11 cellular contexts compared by ENCODE assay signal in genomic region chr4:153112071-153112460, GRCh38.
A peak's percentile ranks its signal among the peaks of the same experiment; 100 is the strongest.
DNase-seq lines count a peak whose midpoint lies in the region; ATAC-seq and TF ChIP-seq lines count a peak whose summit lies in the region.
"Had no signal": no experiment of that assay in that cellular context is flagged by ENCODE, and none has a peak within 500 bp of the region (broad histone marks: within the 10 kb centered on the region; RNA-seq: fewer than 3 reads in every experiment).

No MANE protein-coding gene starts in this region.

- H3K9me3 Mint-ChIP-seq in T-cell = no peaks in the 10 kb centered on the region
- peaks cover 5% of the 10 kb centered on the region for H3K9me3 Mint-ChIP-seq in stimulated activated memory B cell treated with anti-CD40 and anti-IgM and Interleukin-4, amounts not matched to agents 10 μg/mL and 1 μg/mL and 100 μg/mL, for 72 hours
- H3K9me3 Mint-ChIP-seq: T-helper 2 cell treated with Interferon-gamma antibody and Interleukin-4, amounts not matched to agents 5 μg/mL and 100 μg/mL, for 36 hours had no signal

- 95% methylated on average over 7 to 11 of the region's 11 CpGs for WGBS in body of pancreas, 2 donors

- peaks cover 2 to 5% (median 3%) of the 10 kb centered on the region in 3 donors for H3K4me1 Mint-ChIP-seq in T-cell
- no peaks in the 10 kb centered on the region for H3K4me1 Mint-ChIP-seq in stimulated activated memory B cell treated with anti-CD40 and anti-IgM and Interleukin-4, amounts not matched to agents 10 μg/mL and 1 μg/mL and 100 μg/mL, for 72 hours

- CTCF ChIA-PET in T-cell (lab: Charles Lee) = interaction anchor here (0.5 to 4.5 kb wide), 7 partner anchors 15 to 545 kb away, joined by 3 to 24 read pairs (median 3); no protein-coding TSS in a partner anchor
- CTCF ChIA-PET in A673 (lab: Charles Lee) = no interaction called here

- DNase-seq in NCI-H82 (lab: John Stamatoyannopoulos, UW) = peak; percentile 5
- no peak for DNase-seq in NCI-H82 treated with DMSO at 0.1 percent for 48 hours (lab: John Stamatoyannopoulos, UW; ENCODE audit: unreplicated experiment)
- peak in 31 of 34 experiments; percentile 8 to 75 (median 54) for DNase-seq in T-cell
- DNase-seq in DMS 273 (lab: John Stamatoyannopoulos, UW; ENCODE audit: unreplicated experiment) = no peak
- DNase-seq in A673 (ENCODE audit: low spot score) = no peak
- DNase-seq in body of pancreas = no peak
- DNase-seq: Karpas-422 had no signal

- ATAC-seq in T-cell (replicated peaks in 1 of 4) (peak in 3 of 4 experiments; percentile 11 to 28 (median 14)), esophagus mucosa (peak; percentile 81), body of pancreas (no peak)
- ATAC-seq in stimulated activated memory B cell treated with anti-CD40 and anti-IgM and Interleukin-4, amounts not matched to agents 10 μg/mL and 1 μg/mL and 100 μg/mL, for 72 hours = peak; percentile 63

- no peaks in the 10 kb centered on the region for H3K27me3 ChIP-seq in A673 (replicated peaks; ENCODE audit: insufficient read depth, low read depth, low read length, poor library complexity)
- H3K27me3 ChIP-seq in body of pancreas = no peaks in the 10 kb centered on the region

- H3K4me3 Mint-ChIP-seq in T-cell = no peak overlapping the region
- H3K4me3 Mint-ChIP-seq in stimulated activated memory B cell treated with anti-CD40 and anti-IgM and Interleukin-4, amounts not matched to agents 10 μg/mL and 1 μg/mL and 100 μg/mL, for 72 hours = no peak overlapping the region
- H3K4me3 Mint-ChIP-seq: T-helper 2 cell treated with Interferon-gamma antibody and Interleukin-4, amounts not matched to agents 5 μg/mL and 100 μg/mL, for 36 hours had no signal

- H3K4me3 ChIP-seq in A673 (ENCODE audit: low read depth, low read length, poor library complexity, severe bottlenecking) (no peak overlapping the region), body of pancreas (no peak overlapping the region)
- H3K4me3 ChIP-seq: thoracic aorta had no signal

- H3K27ac ChIP-seq in A673 (ENCODE audit: low read depth, low read length, poor library complexity, severe bottlenecking) (no peak overlapping the region), body of pancreas (no peak overlapping the region)
- H3K27ac ChIP-seq: thoracic aorta had no signal

- POLR2A ChIA-PET in T-cell (lab: Charles Lee) (interaction anchor here in 1 of 2 donors (1.0 kb wide), 1 partner anchor 8 kb away, joined by 5 read pairs; no protein-coding TSS in a partner anchor), A673 (lab: Charles Lee; ENCODE audit: low non-redundant PET) (interaction anchor here (0.6 to 0.7 kb wide), 2 partner anchors 98 to 180 kb away, joined by 3 read pairs; no protein-coding TSS in a partner anchor)

- H3K27ac Mint-ChIP-seq in T-cell = no peak overlapping the region
- no peak overlapping the region for H3K27ac Mint-ChIP-seq in stimulated activated memory B cell treated with anti-CD40 and anti-IgM and Interleukin-4, amounts not matched to agents 10 μg/mL and 1 μg/mL and 100 μg/mL, for 72 hours
- H3K27ac Mint-ChIP-seq: T-helper 2 cell treated with Interferon-gamma antibody and Interleukin-4, amounts not matched to agents 5 μg/mL and 100 μg/mL, for 36 hours had no signal

- intact Hi-C loops in A673 (cut with micrococcal nuclease; ENCODE audit: unreplicated experiment) = no loop called here
- intact Hi-C loops in body of pancreas (cut with DNase I) = no loop called here

- no peaks in the 10 kb centered on the region for H3K27me3 Mint-ChIP-seq in T-cell
- peaks cover under 1% of the 10 kb centered on the region for H3K27me3 Mint-ChIP-seq in stimulated activated memory B cell treated with anti-CD40 and anti-IgM and Interleukin-4, amounts not matched to agents 10 μg/mL and 1 μg/mL and 100 μg/mL, for 72 hours

- H3K4me1 ChIP-seq in A673 (ENCODE audit: insufficient read depth, low read length, poor library complexity, severe bottlenecking) = peaks cover 4% of the 10 kb centered on the region
- H3K4me1 ChIP-seq in body of pancreas = peaks cover 11% of the 10 kb centered on the region

- TF ChIP-seq CTCF in A673 (conservative IDR thresholded peaks at IDR 0.05; ENCODE audit: low read depth, low read length) = no peak
- TF ChIP-seq CTCF in body of pancreas (IDR thresholded peaks at IDR 0.05) = no peak

- TF ChIP-seq POLR2A in body of pancreas (IDR thresholded peaks at IDR 0.05) = no peak

- H3K36me3 ChIP-seq in A673 (ENCODE audit: insufficient read depth, low read length, poor library complexity, severe bottlenecking) = no peaks in the 10 kb centered on the region
- H3K36me3 ChIP-seq in body of pancreas (replicated peaks in 1 of 2; ENCODE audit: insufficient read depth in 1 of 2, low read depth in 2 of 2) = no peaks in the 10 kb centered on the region
- H3K36me3 ChIP-seq: thoracic aorta had no signal

- no peaks in the 10 kb centered on the region for H3K36me3 Mint-ChIP-seq in T-cell
- H3K36me3 Mint-ChIP-seq in stimulated activated memory B cell treated with anti-CD40 and anti-IgM and Interleukin-4, amounts not matched to agents 10 μg/mL and 1 μg/mL and 100 μg/mL, for 72 hours = peaks cover 8% of the 10 kb centered on the region

- H3K9me3 ChIP-seq in A673 (ENCODE audit: low read depth, low read length, poor library complexity, severe bottlenecking) = no peaks in the 10 kb centered on the region
- H3K9me3 ChIP-seq in body of pancreas = no peaks in the 10 kb centered on the region
- H3K9me3 ChIP-seq: thoracic aorta had no signal

- no TSS peak for BruUV-seq in A673 (replicated peaks; lab: Mats Ljungman, UMichigan)

Comparison
In these comparisons a context has a peak if more than half of its experiments do, and no peak if none do; other contexts are left out.
1. DNase-seq: peak in NCI-H82 (single experiment) and T-cell (31 of 34); none in NCI-H82 treated with DMSO at 0.1 percent for 48 hours (single experiment), DMS 273 (single experiment), A673 (single experiment) and body of pancreas (0 of 4).